8 cellular contexts compared by ENCODE assay signal in genomic region chr15:38072507-38073277, GRCh38.
DNase-seq lines count a peak whose midpoint lies in the region; ATAC-seq and TF ChIP-seq lines count a peak whose summit lies in the region.

No MANE protein-coding gene starts in this region.

- no peak for TF ChIP-seq CTCF in lower leg skin (IDR thresholded peaks at IDR 0.05)

- H3K27me3 Mint-ChIP-seq in T-helper 17 cell = peaks cover 71% of the 10 kb centered on the region
- H3K27me3 Mint-ChIP-seq in effector memory CD8-positive, alpha-beta T cell = peaks cover 0 to 35% of the 10 kb centered on the region in 2 donors

- H3K27ac Mint-ChIP-seq in T-helper 17 cell = no peak overlapping the region
- H3K27ac Mint-ChIP-seq in effector memory CD8-positive, alpha-beta T cell = peak overlapping the region; percentile 23 to 46

- peak overlapping the region; percentile 46 for H3K4me3 ChIP-seq in lower leg skin (ENCODE audit: low read depth, poor library complexity, severe bottlenecking)

- TF ChIP-seq POLR2A in lower leg skin (IDR thresholded peaks at IDR 0.05) = no peak

- H3K4me1 Mint-ChIP-seq in T-helper 17 cell = peaks cover 15% of the 10 kb centered on the region
- H3K4me1 Mint-ChIP-seq in effector memory CD8-positive, alpha-beta T cell (ENCODE audit: low read depth in 2 of 2) = peaks cover 17 to 18% of the 10 kb centered on the region in 2 donors

- DNase-seq in NCI-H748 (lab: John Stamatoyannopoulos, UW; ENCODE audit: unreplicated experiment) (peak; percentile 35), NCI-H748 treated with DMSO at 0.1 percent for 48 hours (lab: John Stamatoyannopoulos, UW) (no peak), HuH-7.5 (ENCODE audit: low spot score) (peak; percentile 39), T-helper 17 cell (no peak), lower leg skin (ENCODE audit: low spot score in 2 of 2) (peak; percentile 49 to 91), stromal cell of bone marrow (ENCODE audit: low read depth) (peak; percentile 68)
- peak; percentile 5 to 25 (median 7) for DNase-seq in effector memory CD8-positive, alpha-beta T cell

- H3K4me3 Mint-ChIP-seq in T-helper 17 cell = peak overlapping the region; percentile 82
- peak overlapping the region; percentile 76 to 79 for H3K4me3 Mint-ChIP-seq in effector memory CD8-positive, alpha-beta T cell

- 1% methylated on average over 31 to 41 of the region's 54 CpGs for WGBS in lower leg skin, 2 donors

- no peaks in the 10 kb centered on the region for H3K36me3 Mint-ChIP-seq in T-helper 17 cell (ENCODE audit: low read depth)
- peaks cover 5% of the 10 kb centered on the region for H3K36me3 Mint-ChIP-seq in effector memory CD8-positive, alpha-beta T cell (ENCODE audit: insufficient read depth)

- intact Hi-C loops in lower leg skin (cut with DNase I; ENCODE audit: low total_unique reads) = no loop called here

- ATAC-seq in GM21737 (IDR thresholded peaks at IDR 0.05; ENCODE audit: unreplicated experiment) (peak; percentile 60), T-helper 17 cell (peak; percentile 76)
- ATAC-seq in effector memory CD8-positive, alpha-beta T cell (replicated peaks) = peak; percentile 74

- H3K9me3 Mint-ChIP-seq in effector memory CD8-positive, alpha-beta T cell = no peaks in the 10 kb centered on the region

- no peaks in the 10 kb centered on the region for H3K9me3 ChIP-seq in T-helper 17 cell (ENCODE audit: control insufficient read depth, low read length, poor library complexity, severe bottlenecking)

Comparison
In these comparisons a context has a peak if more than half of its experiments do, and no peak if none do; other contexts are left out.
1. DNase-seq: peak in NCI-H748 (single experiment), HuH-7.5 (single experiment), effector memory CD8-positive, alpha-beta T cell (3 of 3), lower leg skin (2 of 2) and stromal cell of bone marrow (single experiment); none in NCI-H748 treated with DMSO at 0.1 percent for 48 hours (single experiment) and T-helper 17 cell (0 of 3).
2. Peak in every context shown above with its lines, with median percentiles within 50 percentile points of each other: ATAC-seq.